ENCODE assay signal across 13 cellular contexts in the genomic region with DNA sequence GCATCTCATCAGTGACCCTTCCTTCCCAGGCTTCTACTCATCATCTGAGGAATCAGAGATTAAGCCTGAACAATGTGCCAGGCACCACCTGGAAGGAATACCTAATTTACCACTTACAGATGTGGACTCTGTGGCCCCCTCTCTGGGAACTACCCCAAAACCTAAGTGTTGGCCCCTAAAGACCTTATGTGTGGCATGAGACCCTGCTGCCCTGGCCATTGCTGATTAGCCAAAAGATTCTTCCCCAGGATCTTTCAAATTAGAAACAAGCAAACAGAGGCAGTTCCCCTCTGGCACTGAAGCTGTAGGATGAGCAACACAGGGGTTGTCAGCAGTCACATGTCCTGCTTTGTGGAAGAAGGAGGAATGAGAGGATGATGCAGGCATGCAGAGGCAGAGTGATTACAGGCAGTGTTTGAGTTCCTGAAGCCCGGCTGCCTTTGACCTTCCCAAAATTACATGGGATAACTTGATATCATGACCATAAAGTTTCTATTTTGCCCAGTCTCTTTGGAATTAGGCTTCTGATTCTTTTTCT. TPM values are rescaled to one million over a fixed set of nuclear protein-coding genes. Genes with fewer than 3 reads are reported as not detected.
A peak's percentile ranks its signal among the peaks of the same experiment; 100 is the strongest.
DNase-seq lines count a peak whose midpoint lies in the region; ATAC-seq and TF ChIP-seq lines count a peak whose summit lies in the region.
"Had no signal": no experiment of that assay in that cellular context is flagged by ENCODE, and none has a peak within 500 bp of the region (broad histone marks: within the 10 kb centered on the region; RNA-seq: fewer than 3 reads in every experiment).

No MANE protein-coding gene starts in this region.

- BruUV-seq in Caco-2 (replicated peaks; lab: Mats Ljungman, UMichigan), result no TSS peak
- BruUV-seq in OCI-LY7 (replicated peaks; lab: Mats Ljungman, UMichigan), result no TSS peak

- ATAC-seq in HG03432 (IDR thresholded peaks at IDR 0.05; ENCODE audit: unreplicated experiment), result no peak

- WGBS in sigmoid colon, 2 donors, result 65 to 76% methylated on average over 1 of the region's 1 CpG
- WGBS in endodermal cell (ENCODE audit: insufficient coverage in 1 of 2, insufficient read length in 1 of 2), 2 experiments, result 90 to 100% methylated on average over 1 of the region's 1 CpG

- H3K9me3 ChIP-seq in Caco-2 (no peaks in the 10 kb centered on the region), OCI-LY7 (ENCODE audit: low read length) (no peaks in the 10 kb centered on the region), sigmoid colon (no peaks in the 10 kb centered on the region), endodermal cell (ENCODE audit: control insufficient read depth, low read length) (no peaks in the 10 kb centered on the region)

- no peak overlapping the region for H3K4me3 Mint-ChIP-seq in Caco-2 (ENCODE audit: unreplicated experiment)
- no peak overlapping the region for H3K4me3 Mint-ChIP-seq in endodermal cell
- H3K4me3 Mint-ChIP-seq: brain had no signal

- H3K27me3 ChIP-seq in Caco-2 (replicated peaks; ENCODE audit: control insufficient read depth, insufficient read depth, low read length) (no peaks in the 10 kb centered on the region), sigmoid colon (no peaks in the 10 kb centered on the region), endodermal cell (ENCODE audit: control insufficient read depth, insufficient read depth, low read length, poor library complexity, severe bottlenecking) (no peaks in the 10 kb centered on the region)

- CTCF ChIA-PET in Caco-2 (lab: Charles Lee), result no interaction called here
- CTCF ChIA-PET in OCI-LY7 (lab: Charles Lee; ENCODE audit: unreplicated experiment), result interaction anchor here (0.5 kb wide), 1 partner anchor 13 kb away, joined by 3 read pairs; no protein-coding TSS in a partner anchor

- no peaks in the 10 kb centered on the region for H3K9me3 Mint-ChIP-seq in Caco-2 (ENCODE audit: unreplicated experiment)
- no peaks in the 10 kb centered on the region for H3K9me3 Mint-ChIP-seq in endodermal cell
- H3K9me3 Mint-ChIP-seq: brain had no signal

- intact Hi-C loops in Caco-2 (cut with micrococcal nuclease; ENCODE audit: unreplicated experiment), result no loop called here
- intact Hi-C loops in OCI-LY7 (cut with micrococcal nuclease; ENCODE audit: unreplicated experiment), result no loop called here
- intact Hi-C loops in sigmoid colon (cut with DNase I), result no loop called here

- DNase-seq in Caco-2, result no peak
- no peak for DNase-seq in OCI-LY7 (ENCODE audit: low spot score)
- DNase-seq in fibroblast of gingiva (ENCODE audit: low read depth), result peak; percentile 59
- DNase-seq in sigmoid colon, result peak; percentile 38
- DNase-seq in endodermal cell, result no peak
- no peak for DNase-seq in superior temporal gyrus (ENCODE audit: extremely low spot score)
- DNase-seq in NCI-H2029 treated with DMSO at 0.1 percent for 48 hours (lab: John Stamatoyannopoulos, UW), result no peak
- DNase-seq: activated T-cell treated with anti-CD3 and anti-CD28 coated beads, Interleukin-2, amount 50 U/mL, for 48 hours; DMS79 treated with DMSO at 0.1 percent for 48 hours; NCI-H526; stimulated activated naive CD4-positive, alpha-beta T cell had no signal

- H3K4me3 ChIP-seq in Caco-2 (ENCODE audit: low read depth, low read length) (no peak overlapping the region), OCI-LY7 (ENCODE audit: low read depth, low read length, poor library complexity, severe bottlenecking) (no peak overlapping the region), sigmoid colon (no peak overlapping the region), endodermal cell (ENCODE audit: low read length) (no peak overlapping the region)

- peak overlapping the region; percentile 0 for H3K27ac ChIP-seq in OCI-LY7 (ENCODE audit: low read depth, low read length, poor library complexity, severe bottlenecking)
- no peak overlapping the region for H3K27ac ChIP-seq in sigmoid colon
- H3K27ac ChIP-seq in endodermal cell (ENCODE audit: low read depth, low read length), result no peak overlapping the region

- TF ChIP-seq POLR2A in sigmoid colon (IDR thresholded peaks at IDR 0.05), result no peak

- no peak overlapping the region for H2AFZ ChIP-seq in OCI-LY7 (ENCODE audit: low read length)

- H3K4me1 ChIP-seq in Caco-2, result no peaks in the 10 kb centered on the region
- H3K4me1 ChIP-seq in OCI-LY7 (ENCODE audit: insufficient read depth, low read length, poor library complexity, severe bottlenecking), result peaks cover 24% of the 10 kb centered on the region
- no peaks in the 10 kb centered on the region for H3K4me1 ChIP-seq in sigmoid colon
- H3K4me1 ChIP-seq in endodermal cell (ENCODE audit: control insufficient read depth, insufficient read depth, low read length), result no peaks in the 10 kb centered on the region

- no peak overlapping the region for H3K9ac ChIP-seq in endodermal cell (ENCODE audit: extremely low read depth, low read length, poor library complexity, severe bottlenecking)

- no peaks in the 10 kb centered on the region for H4K20me1 ChIP-seq in OCI-LY7 (ENCODE audit: insufficient read depth, low read length)

- H3K4me1 Mint-ChIP-seq in Caco-2 (ENCODE audit: low read depth, unreplicated experiment) (peaks cover 7% of the 10 kb centered on the region), endodermal cell (peaks cover 5% of the 10 kb centered on the region)
- H3K4me1 Mint-ChIP-seq: brain had no signal

- POLR2A ChIA-PET in Caco-2 (lab: Charles Lee) (no interaction called here), OCI-LY7 (lab: Charles Lee) (no interaction called here)

- H3K79me2 ChIP-seq in OCI-LY7 (ENCODE audit: insufficient read depth, low read depth, low read length), result no peaks in the 10 kb centered on the region

- peak overlapping the region; percentile 60; the same call in 1 of the 2 replicates for H3K4me2 ChIP-seq in OCI-LY7 (ENCODE audit: low read length)

- TF ChIP-seq EP300 in sigmoid colon (IDR thresholded peaks at IDR 0.05), result no peak

- no peak for TF ChIP-seq CTCF in Caco-2 (IDR thresholded peaks at IDR 0.05; ENCODE audit: insufficient read depth in 1 of 2, low read depth in 1 of 2, low read length in 1 of 2, severe bottlenecking in 1 of 2, unreplicated experiment in 1 of 2)
- TF ChIP-seq CTCF in OCI-LY7 (conservative IDR thresholded peaks at IDR 0.05; ENCODE audit: low read length), result no peak
- no peak for TF ChIP-seq CTCF in sigmoid colon (IDR thresholded peaks at IDR 0.05)
- TF ChIP-seq CTCF in endodermal cell (conservative IDR thresholded peaks at IDR 0.05), result no peak

- peak overlapping the region; percentile 43 for H3K27ac Mint-ChIP-seq in Caco-2 (ENCODE audit: unreplicated experiment)
- H3K27ac Mint-ChIP-seq in endodermal cell, result no peak overlapping the region

- H3K9me2 ChIP-seq in OCI-LY7 (ENCODE audit: insufficient read depth, low read length), result no peaks in the 10 kb centered on the region

- H3K36me3 ChIP-seq in Caco-2 (ENCODE audit: control insufficient read depth, insufficient read depth, low read length) (peaks cover 4% of the 10 kb centered on the region), OCI-LY7 (ENCODE audit: insufficient read depth, low read length) (peaks cover 34% of the 10 kb centered on the region), sigmoid colon (peaks cover 7 to 48% (median 24%) of the 10 kb centered on the region in 4 donors), endodermal cell (ENCODE audit: control insufficient read depth, insufficient read depth, low read length) (peaks cover 17% of the 10 kb centered on the region)

- H3K27me3 Mint-ChIP-seq in Caco-2 (ENCODE audit: insufficient read depth, unreplicated experiment), result no peaks in the 10 kb centered on the region
- no peaks in the 10 kb centered on the region for H3K27me3 Mint-ChIP-seq in endodermal cell (ENCODE audit: insufficient read depth)
- H3K27me3 Mint-ChIP-seq: brain had no signal

- H3K36me3 Mint-ChIP-seq in Caco-2 (ENCODE audit: insufficient read depth, unreplicated experiment) (peaks cover 47% of the 10 kb centered on the region), endodermal cell (ENCODE audit: low read depth) (peaks cover 31% of the 10 kb centered on the region)

RNA-seq across cellular contexts. Expression of gene SPINK4, which starts 10.6 kb away (rescaled TPM):
- 0.97 and 2.1 TPM in 2 replicates for total RNA-seq in Caco-2 (2022)
- 0.51 TPM in 1 of 2 replicates, not detected in the other for total RNA-seq in OCI-LY7 (2014; rRNA removed; shearing (Covaris generic))
- total RNA-seq in OCI-LY7 (2022), result not detected in 2 replicates
- not detected for total RNA-seq in sigmoid colon
- polyA plus RNA-seq in sigmoid colon, result 1,000 to 10,000 TPM in 1 of 3 donors, 100 to 1,000 TPM in 1, 10 to 100 TPM in 1; 26.4 to 1,105 (median 121) TPM
- 1 to 10 TPM; 1.3 to 1.4 TPM for total RNA-seq in endodermal cell
- polyA plus RNA-seq in endodermal cell (2013, experiment 1 of 2), result not detected
- polyA plus RNA-seq in endodermal cell (2013, experiment 2 of 2), result not detected

RNA-seq across cellular contexts. Expression of gene BAG1, which starts 14.0 kb away (rescaled TPM):
- 51.2 and 62.1 TPM in 2 replicates for total RNA-seq in Caco-2 (2022)
- 48.1 and 68.3 TPM in 2 replicates for total RNA-seq in OCI-LY7 (2014; rRNA removed; shearing (Covaris generic))
- 69.6 and 86.0 TPM in 2 replicates for total RNA-seq in OCI-LY7 (2022)
- total RNA-seq in sigmoid colon, result 100 to 1,000 TPM in 3 of 4 donors, 10 to 100 TPM in 1; 93.3 to 164 (median 135) TPM
- 100 to 1,000 TPM; 105 to 243 (median 198) TPM for polyA plus RNA-seq in sigmoid colon
- total RNA-seq in endodermal cell, result 10 to 100 TPM; 38.7 to 39.9 TPM
- polyA plus RNA-seq in endodermal cell (2013, experiment 1 of 2), result 41.7 TPM
- polyA plus RNA-seq in endodermal cell (2013, experiment 2 of 2), result 38.9 TPM

RNA-seq across cellular contexts. Expression of gene CHMP5, which starts 14.3 kb away (rescaled TPM):
- 52.5 and 58.3 TPM in 2 replicates for total RNA-seq in Caco-2 (2022)
- total RNA-seq in OCI-LY7 (2014; rRNA removed; shearing (Covaris generic)), result 31.2 and 39.7 TPM in 2 replicates
- total RNA-seq in OCI-LY7 (2022), result 50.1 and 51.5 TPM in 2 replicates
- 10 to 100 TPM; 54.6 to 79.6 (median 64.3) TPM for total RNA-seq in sigmoid colon
- 100 to 1,000 TPM in 2 of 3 donors, 10 to 100 TPM in 1; 80.6 to 307 (median 183) TPM for polyA plus RNA-seq in sigmoid colon
- 10 to 100 TPM; 62.9 to 80.2 TPM for total RNA-seq in endodermal cell
- 74.3 TPM for polyA plus RNA-seq in endodermal cell (2013, experiment 1 of 2)
- 78.1 TPM for polyA plus RNA-seq in endodermal cell (2013, experiment 2 of 2)

RNA-seq across cellular contexts. Expression of gene NFX1, which starts 39.8 kb away (rescaled TPM):
- total RNA-seq in Caco-2 (2022), result 32.6 TPM in 2 replicates
- 32.3 and 35.8 TPM in 2 replicates for total RNA-seq in OCI-LY7 (2014; rRNA removed; shearing (Covaris generic))
- 53.9 and 58.3 TPM in 2 replicates for total RNA-seq in OCI-LY7 (2022)
- 10 to 100 TPM; 34.3 to 40.7 (median 38.6) TPM for total RNA-seq in sigmoid colon
- polyA plus RNA-seq in sigmoid colon, result 10 to 100 TPM; 15.7 to 18.6 (median 17.7) TPM
- total RNA-seq in endodermal cell, result 10 to 100 TPM; 23.1 to 24.0 TPM
- polyA plus RNA-seq in endodermal cell (2013, experiment 1 of 2), result 20.8 TPM
- polyA plus RNA-seq in endodermal cell (2013, experiment 2 of 2), result 19.0 TPM

Comparison
In these comparisons a context has a peak if more than half of its experiments do, and no peak if none do; other contexts are left out.
1. DNase-seq: peak in fibroblast of gingiva (single experiment) and sigmoid colon (single experiment); none in Caco-2 (0 of 2), OCI-LY7 (single experiment), endodermal cell (single experiment), superior temporal gyrus (single experiment) and NCI-H2029 treated with DMSO at 0.1 percent for 48 hours (single experiment).